In the genomic region with DNA sequence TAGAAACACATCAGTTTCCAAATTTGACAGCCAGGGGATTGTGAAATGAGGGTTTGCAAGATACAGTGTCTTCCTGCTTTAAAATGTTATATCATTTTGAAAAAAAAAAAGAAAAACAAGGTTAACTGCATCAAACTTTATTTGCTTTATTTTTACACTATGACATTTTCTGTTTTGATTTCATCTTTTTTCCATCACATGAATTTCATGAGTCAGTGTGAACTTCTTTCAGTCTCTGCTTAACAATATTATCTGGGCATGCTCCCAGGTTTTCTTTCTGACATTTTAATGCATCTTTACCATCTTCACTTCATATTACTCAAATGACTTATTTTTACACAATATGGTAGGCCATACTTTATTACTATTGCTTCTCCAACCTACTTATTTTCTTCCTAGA, we compare ENCODE assay signal across 12 cellular contexts. TPM values are rescaled to one million over a fixed set of nuclear protein-coding genes. Genes with fewer than 3 reads are reported as not detected.
DNase-seq lines count a peak whose midpoint lies in the region; ATAC-seq and TF ChIP-seq lines count a peak whose summit lies in the region.
"Had no signal": no experiment of that assay in that cellular context is flagged by ENCODE, and none has a peak within 500 bp of the region (broad histone marks: within the 10 kb centered on the region; RNA-seq: fewer than 3 reads in every experiment).

No MANE protein-coding gene starts in this region.

- TF ChIP-seq POLR2A in tibial nerve (IDR thresholded peaks at IDR 0.05): no peak

- peak overlapping the region in 1 of 4 donors; percentile 19 for H3K4me3 ChIP-seq in tibial nerve
- H3K4me3 ChIP-seq: lung had no signal

- H3K4me3 Mint-ChIP-seq in activated naive CD4-positive, alpha-beta T cell treated with anti-CD3 and anti-CD28 coated beads, Interleukin-2, amount 50 U/mL, for 24 hours: peak overlapping the region; percentile 93
- H3K4me3 Mint-ChIP-seq in activated naive CD8-positive, alpha-beta T cell treated with anti-CD3 and anti-CD28 coated beads, Interleukin-2, amount 50 U/mL, for 24 hours: peak overlapping the region; percentile 93

- no peaks in the 10 kb centered on the region for H3K9me3 ChIP-seq in tibial nerve

- H3K4me1 Mint-ChIP-seq in activated naive CD4-positive, alpha-beta T cell treated with anti-CD3 and anti-CD28 coated beads, Interleukin-2, amount 50 U/mL, for 24 hours: peaks cover 72% of the 10 kb centered on the region
- peaks cover 73% of the 10 kb centered on the region for H3K4me1 Mint-ChIP-seq in activated naive CD8-positive, alpha-beta T cell treated with anti-CD3 and anti-CD28 coated beads, Interleukin-2, amount 50 U/mL, for 24 hours

- peaks cover 0 to 73% (median 40%) of the 10 kb centered on the region in 4 donors for H3K4me1 ChIP-seq in tibial nerve

- H3K27me3 Mint-ChIP-seq in activated naive CD4-positive, alpha-beta T cell treated with anti-CD3 and anti-CD28 coated beads, Interleukin-2, amount 50 U/mL, for 24 hours: no peaks in the 10 kb centered on the region
- H3K27me3 Mint-ChIP-seq in activated naive CD8-positive, alpha-beta T cell treated with anti-CD3 and anti-CD28 coated beads, Interleukin-2, amount 50 U/mL, for 24 hours: no peaks in the 10 kb centered on the region

- TF ChIP-seq EP300 in tibial nerve (IDR thresholded peaks at IDR 0.05): no peak

- H3K27ac Mint-ChIP-seq in activated naive CD4-positive, alpha-beta T cell treated with anti-CD3 and anti-CD28 coated beads, Interleukin-2, amount 50 U/mL, for 24 hours: peak overlapping the region; percentile 96
- peak overlapping the region; percentile 87 for H3K27ac Mint-ChIP-seq in activated naive CD8-positive, alpha-beta T cell treated with anti-CD3 and anti-CD28 coated beads, Interleukin-2, amount 50 U/mL, for 24 hours

- peaks cover 8% of the 10 kb centered on the region for H3K36me3 Mint-ChIP-seq in activated naive CD4-positive, alpha-beta T cell treated with anti-CD3 and anti-CD28 coated beads, Interleukin-2, amount 50 U/mL, for 24 hours
- H3K36me3 Mint-ChIP-seq in activated naive CD8-positive, alpha-beta T cell treated with anti-CD3 and anti-CD28 coated beads, Interleukin-2, amount 50 U/mL, for 24 hours (ENCODE audit: low read depth): peaks cover 12% of the 10 kb centered on the region

- H3K9me3 Mint-ChIP-seq in activated naive CD4-positive, alpha-beta T cell treated with anti-CD3 and anti-CD28 coated beads, Interleukin-2, amount 50 U/mL, for 24 hours: no peaks in the 10 kb centered on the region
- no peaks in the 10 kb centered on the region for H3K9me3 Mint-ChIP-seq in activated naive CD8-positive, alpha-beta T cell treated with anti-CD3 and anti-CD28 coated beads, Interleukin-2, amount 50 U/mL, for 24 hours

- peak overlapping the region; percentile 10 to 99 (median 97) for H3K27ac ChIP-seq in tibial nerve
- H3K27ac ChIP-seq: C4-2B had no signal

- no peak for DNase-seq in activated naive CD4-positive, alpha-beta T cell treated with Interleukin-2 at 50 U/mL for 16 hours
- DNase-seq in activated naive CD8-positive, alpha-beta T cell treated with anti-CD3 and anti-CD28 coated beads, Interleukin-2, amount 50 U/mL, for 24 hours: no peak
- DNase-seq in hepatic stellate cell (ENCODE audit: low spot score): peak; percentile 37
- no peak for DNase-seq in tibial nerve (ENCODE audit: low spot score in 2 of 2)
- no peak for DNase-seq in NCI-H82 treated with DMSO at 0.1 percent for 48 hours (lab: John Stamatoyannopoulos, UW; ENCODE audit: unreplicated experiment)
- DNase-seq in GDM1 (lab: John Stamatoyannopoulos, UW): no peak
- DNase-seq in NCI-H748 treated with DMSO at 0.1 percent for 48 hours (lab: John Stamatoyannopoulos, UW): no peak
- DNase-seq: NK-92 treated with Interleukin-12 subunit alpha and Interleukin-12 subunit beta, amount 100 ng/mL, for 24 hours had no signal

- H3K36me3 ChIP-seq in tibial nerve: peaks cover 0 to 10% (median 0%) of the 10 kb centered on the region in 3 donors

- ATAC-seq in activated naive CD8-positive, alpha-beta T cell treated with anti-CD3 and anti-CD28 coated beads, Interleukin-2, amount 50 U/mL, for 24 hours: no peak
- ATAC-seq: activated CD4-positive, CD25-positive, alpha-beta regulatory T cell treated with anti-CD3 and anti-CD28 coated beads, Interleukin-2, amount 50 U/mL, for 24 hours had no signal

- no peak for TF ChIP-seq CTCF in tibial nerve (IDR thresholded peaks at IDR 0.05)

- no peaks in the 10 kb centered on the region for H3K27me3 ChIP-seq in tibial nerve

RNA-seq across cellular contexts. Expression of a gene that starts 1.9 kb away (rescaled TPM):
- 10 to 100 TPM; 38.7 to 86.7 (median 59.7) TPM for total RNA-seq in tibial nerve

RNA-seq across cellular contexts. Expression of a gene that starts 43.2 kb away (rescaled TPM):
- 1 to 10 TPM; 1.5 to 7.3 (median 4.3) TPM for total RNA-seq in tibial nerve
